In genomic region chr9:68577778-68578591, GRCh38 we compare ENCODE assay signal across 14 cellular contexts. TPM values are rescaled to one million over a fixed set of nuclear protein-coding genes. Genes with fewer than 3 reads are reported as not detected.
A peak's percentile ranks its signal among the peaks of the same experiment; 100 is the strongest.
DNase-seq lines count a peak whose midpoint lies in the region; ATAC-seq and TF ChIP-seq lines count a peak whose summit lies in the region.
"Had no signal": no experiment of that assay in that cellular context is flagged by ENCODE, and none has a peak within 500 bp of the region (broad histone marks: within the 10 kb centered on the region; RNA-seq: fewer than 3 reads in every experiment).

No MANE protein-coding gene starts in this region.

- no peaks in the 10 kb centered on the region for H3K4me1 Mint-ChIP-seq in CD8-positive, alpha-beta T cell (ENCODE audit: low read depth)
- H3K4me1 Mint-ChIP-seq: CD4-positive, alpha-beta memory T cell had no signal

- peak overlapping the region; percentile 3 for H3K4me2 ChIP-seq in SU-DHL-6 (ENCODE audit: low read depth, low read length, poor library complexity, severe bottlenecking)

- H3F3A ChIP-seq in SU-DHL-6 (ENCODE audit: insufficient read depth) = no peaks in the 10 kb centered on the region

- H3K27ac ChIP-seq in SU-DHL-6 (ENCODE audit: low read depth, low read length) (no peak overlapping the region), colonic mucosa (no peak overlapping the region)
- H3K27ac ChIP-seq in CD8-positive, alpha-beta T cell (ENCODE audit: low read depth, low read length) = no peak overlapping the region

- no peaks in the 10 kb centered on the region for H3K79me2 ChIP-seq in SU-DHL-6 (ENCODE audit: insufficient read depth, low read length)

- CTCF ChIA-PET in CD8-positive, alpha-beta T cell (lab: Charles Lee) = no interaction called here

- H3K9ac ChIP-seq in SU-DHL-6 (ENCODE audit: low read length) = no peak overlapping the region
- no peak overlapping the region for H3K9ac ChIP-seq in colonic mucosa (ENCODE audit: low read depth in 2 of 2, low read length in 2 of 2)

- no peaks in the 10 kb centered on the region for H3K9me3 Mint-ChIP-seq in CD8-positive, alpha-beta T cell
- H3K9me3 Mint-ChIP-seq: CD4-positive, alpha-beta memory T cell; type B pancreatic cell had no signal

- TF ChIP-seq CTCF in SU-DHL-6 (IDR thresholded peaks at IDR 0.05; ENCODE audit: insufficient read depth, low read length, poor library complexity, severe bottlenecking) (no peak), colonic mucosa (IDR thresholded peaks at IDR 0.05) (no peak)
- TF ChIP-seq CTCF in CD8-positive, alpha-beta T cell (IDR thresholded peaks at IDR 0.05) = no peak

- H3K4me3 Mint-ChIP-seq in CD8-positive, alpha-beta T cell = no peak overlapping the region
- H3K4me3 Mint-ChIP-seq: CD4-positive, alpha-beta memory T cell; type B pancreatic cell had no signal

- no peaks in the 10 kb centered on the region for H3K9me3 ChIP-seq in SU-DHL-6 (ENCODE audit: insufficient read depth, low read length)
- no peaks in the 10 kb centered on the region for H3K9me3 ChIP-seq in CD8-positive, alpha-beta T cell (ENCODE audit: low read length)
- no peaks in the 10 kb centered on the region for H3K9me3 ChIP-seq in colonic mucosa

- no peaks in the 10 kb centered on the region for H3K36me3 Mint-ChIP-seq in CD8-positive, alpha-beta T cell
- H3K36me3 Mint-ChIP-seq: CD4-positive, alpha-beta memory T cell; type B pancreatic cell had no signal

- no peaks in the 10 kb centered on the region for H4K20me1 ChIP-seq in SU-DHL-6 (ENCODE audit: low read depth, low read length)

- no peak overlapping the region for H3K4me3 ChIP-seq in SU-DHL-6 (ENCODE audit: insufficient read depth, low read length, poor library complexity, severe bottlenecking)
- H3K4me3 ChIP-seq in CD8-positive, alpha-beta T cell (ENCODE audit: low read depth, low read length) = no peak overlapping the region
- H3K4me3 ChIP-seq in colonic mucosa = no peak overlapping the region

- ATAC-seq in GM18511 (IDR thresholded peaks at IDR 0.05; ENCODE audit: unreplicated experiment) = peak; percentile 92
- ATAC-seq in GM21515 (IDR thresholded peaks at IDR 0.05; ENCODE audit: unreplicated experiment) = peak; percentile 88
- peak; percentile 89 for ATAC-seq in HG03095 (IDR thresholded peaks at IDR 0.05; ENCODE audit: unreplicated experiment)
- no peak for ATAC-seq in CD8-positive, alpha-beta T cell
- ATAC-seq: left lobe of liver had no signal

- no peak overlapping the region for H2AFZ ChIP-seq in SU-DHL-6 (ENCODE audit: low read depth, low read length, severe bottlenecking)

- no peaks in the 10 kb centered on the region for H3K4me1 ChIP-seq in CD8-positive, alpha-beta T cell (ENCODE audit: insufficient read depth, low read length)
- no peaks in the 10 kb centered on the region for H3K4me1 ChIP-seq in colonic mucosa

- intact Hi-C loops in posterior cingulate gyrus (cut with DNase I) = no loop called here
- intact Hi-C loops in CD8-positive, alpha-beta T cell (cut with DNase I, micrococcal nuclease) = no loop called here
- intact Hi-C loops in colonic mucosa (cut with DNase I) = no loop called here

- peaks cover 10% of the 10 kb centered on the region for H3K27me3 Mint-ChIP-seq in CD8-positive, alpha-beta T cell (ENCODE audit: low read depth)

- POLR2A ChIA-PET in CD8-positive, alpha-beta T cell (lab: Charles Lee) = no interaction called here

- H3K27ac Mint-ChIP-seq in CD8-positive, alpha-beta T cell = no peak overlapping the region
- H3K27ac Mint-ChIP-seq: CD4-positive, alpha-beta memory T cell; progenitor cell of endocrine pancreas; type B pancreatic cell had no signal

- DNase-seq in posterior cingulate gyrus (no peak), mucosa of gallbladder (ENCODE audit: low spot score) (no peak), colonic mucosa (no peak)
- DNase-seq in CD8-positive, alpha-beta T cell = no peak
- DNase-seq: activated T-cell treated with anti-CD3 and anti-CD28 coated beads, Interleukin-2, amount 50 U/mL, for 48 hours; CD4-positive, alpha-beta memory T cell; central memory CD4-positive, alpha-beta T cell had no signal

- H3K9me2 ChIP-seq in SU-DHL-6 (replicated peaks; ENCODE audit: insufficient read depth, low read length) = no peaks in the 10 kb centered on the region

- H3K36me3 ChIP-seq in SU-DHL-6 (ENCODE audit: low read length) (no peaks in the 10 kb centered on the region), colonic mucosa (no peaks in the 10 kb centered on the region)
- H3K36me3 ChIP-seq in CD8-positive, alpha-beta T cell (ENCODE audit: insufficient read depth, low read length) = no peaks in the 10 kb centered on the region

- H3K27me3 ChIP-seq in SU-DHL-6 (ENCODE audit: low read length) (no peaks in the 10 kb centered on the region), colonic mucosa (no peaks in the 10 kb centered on the region)
- H3K27me3 ChIP-seq in CD8-positive, alpha-beta T cell (ENCODE audit: insufficient read depth, low read length) = no peaks in the 10 kb centered on the region

RNA-seq across cellular contexts. Expression of gene TMEM252, which starts 37.3 kb away (rescaled TPM):
- not detected for total RNA-seq in CD8-positive, alpha-beta T cell
- total RNA-seq in mucosa of gallbladder = not detected
- not detected for total RNA-seq in colonic mucosa
- total RNA-seq: CD4-positive, alpha-beta memory T cell; left lobe of liver; progenitor cell of endocrine pancreas had no signal
